Comparison of ENCODE assay signal across 1 cellular context in the genomic region with DNA sequence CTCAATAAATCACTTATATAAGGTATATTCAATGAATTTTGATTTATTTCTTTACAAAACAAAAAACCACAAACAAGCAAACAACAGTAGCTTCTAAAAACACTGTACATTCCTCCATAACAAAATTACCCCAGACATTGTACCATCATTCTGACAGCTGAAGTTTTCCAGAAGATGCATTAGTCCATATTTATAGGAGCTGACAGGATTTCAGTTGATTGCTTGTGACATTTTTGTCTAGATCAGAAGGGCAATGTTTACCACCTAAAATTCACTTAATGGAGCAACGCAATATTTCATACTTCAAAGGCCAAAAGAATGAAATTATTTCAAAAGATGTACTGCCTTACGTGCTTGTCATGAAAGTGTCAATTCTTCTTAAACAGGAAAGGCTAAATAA.
TF ChIP-seq lines count a peak whose summit lies in the region.

No MANE protein-coding gene starts in this region.

TF ChIP-seq in GM23338, 12 proteins besides CTCF, POLR2A, EP300 and RAD21 (continued from another document):
- TF ChIP-seq CREB1 (CRISPR knock-in tag; IDR thresholded peaks at IDR 0.05; ENCODE audit: low read depth): no peak
- TF ChIP-seq, protein P1, sequence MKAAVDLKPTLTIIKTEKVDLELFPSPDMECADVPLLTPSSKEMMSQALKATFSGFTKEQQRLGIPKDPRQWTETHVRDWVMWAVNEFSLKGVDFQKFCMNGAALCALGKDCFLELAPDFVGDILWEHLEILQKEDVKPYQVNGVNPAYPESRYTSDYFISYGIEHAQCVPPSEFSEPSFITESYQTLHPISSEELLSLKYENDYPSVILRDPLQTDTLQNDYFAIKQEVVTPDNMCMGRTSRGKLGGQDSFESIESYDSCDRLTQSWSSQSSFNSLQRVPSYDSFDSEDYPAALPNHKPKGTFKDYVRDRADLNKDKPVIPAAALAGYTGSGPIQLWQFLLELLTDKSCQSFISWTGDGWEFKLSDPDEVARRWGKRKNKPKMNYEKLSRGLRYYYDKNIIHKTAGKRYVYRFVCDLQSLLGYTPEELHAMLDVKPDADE (IDR thresholded peaks at IDR 0.05): no peak
